ENCODE assay signal across 1 cellular context in genomic region chr14:21748869-21749303, GRCh38.
TF ChIP-seq lines count a peak whose summit lies in the region.

No MANE protein-coding gene starts in this region.

TF ChIP-seq in endothelial cell of umbilical vein, 7 proteins besides CTCF, POLR2A, EP300 and RAD21 (continued from another document):
- TF ChIP-seq GATA2 (IDR thresholded peaks at IDR 0.05; ENCODE audit: insufficient read depth, insufficient read length, low read depth, low read length) (no peak), FOS (IDR thresholded peaks at IDR 0.05; ENCODE audit: borderline replicate concordance, insufficient read depth, low read length) (no peak), MAX (IDR thresholded peaks at IDR 0.05; ENCODE audit: insufficient read depth, insufficient read length) (no peak)
